9 cellular contexts compared by ENCODE assay signal in genomic region chr9:12958708-12959107, GRCh38.
"Had no signal": no experiment of that assay in that cellular context is flagged by ENCODE, and none has a peak within 500 bp of the region (broad histone marks: within the 10 kb centered on the region; RNA-seq: fewer than 3 reads in every experiment).

No MANE protein-coding gene starts in this region.

- H3K4me1 ChIP-seq: HAP-1 had no signal

- H3K27ac Mint-ChIP-seq: HFFc6 had no signal

- H3K4me3 ChIP-seq: GM23248, HAP-1, K562 had no signal

- H3K27ac ChIP-seq: GM23248, HL-60 had no signal

- H3K9me3 Mint-ChIP-seq: HFFc6 had no signal

- H3K9ac ChIP-seq: GM23248 had no signal

- DNase-seq: GM23248, GOT3, H7, HFFc6, IMR-90 had no signal

- ATAC-seq: HCT116, K562 had no signal

- H2AFZ ChIP-seq: GM23248 had no signal

- H3K4me3 Mint-ChIP-seq: HFFc6 had no signal

- H3K36me3 ChIP-seq: HAP-1 had no signal
